Comparison of ENCODE assay signal across 8 cellular contexts in genomic region chr17:51165680-51166197, GRCh38. TPM values are rescaled to one million over a fixed set of nuclear protein-coding genes. Genes with fewer than 3 reads are reported as not detected.
DNase-seq lines count a peak whose midpoint lies in the region; ATAC-seq and TF ChIP-seq lines count a peak whose summit lies in the region.

No MANE protein-coding gene starts in this region.

- H3K79me2 ChIP-seq in DND-41 (ENCODE audit: insufficient read depth, low read length) (peaks cover 33% of the 10 kb centered on the region), OCI-LY3 (ENCODE audit: low read length) (peaks cover 38% of the 10 kb centered on the region)

- H3K9me3 Mint-ChIP-seq in type B pancreatic cell = no peaks in the 10 kb centered on the region

- no peaks in the 10 kb centered on the region for H3K27me3 Mint-ChIP-seq in type B pancreatic cell

- H2AFZ ChIP-seq in DND-41 (ENCODE audit: low read depth, low read length) (peak overlapping the region; percentile 97), OCI-LY3 (ENCODE audit: low read depth, low read length) (peak overlapping the region; percentile 73; the same call in 1 of the 2 replicates)

- peaks cover 20% of the 10 kb centered on the region for H3K36me3 Mint-ChIP-seq in type B pancreatic cell

- H3K4me2 ChIP-seq in DND-41 (ENCODE audit: insufficient read depth, low read length) (peak overlapping the region; percentile 89), OCI-LY3 (ENCODE audit: low read length) (peak overlapping the region; percentile 98)

- H3K9ac ChIP-seq in DND-41 (ENCODE audit: low read depth, low read length) (peak overlapping the region; percentile 96), OCI-LY3 (ENCODE audit: low read length) (peak overlapping the region; percentile 82)

- 16 to 21% methylated on average over 20 to 21 of the region's 21 CpGs for WGBS in lung, 2 donors

- H3K27ac Mint-ChIP-seq in type B pancreatic cell = peak overlapping the region; percentile 94

- H3K4me1 Mint-ChIP-seq in type B pancreatic cell (ENCODE audit: unreplicated experiment) = peaks cover 20% of the 10 kb centered on the region

- H3K4me3 ChIP-seq in DND-41 (ENCODE audit: low read depth in 1 of 2, low read length in 2 of 2) (peak overlapping the region; percentile 82 to 96; a peak in 3 of 4 replicates), HAP-1 (peak overlapping the region; percentile 94), OCI-LY3 (ENCODE audit: low read length) (peak overlapping the region; percentile 81), lung (peak overlapping the region; percentile 33)

- H3K27me3 ChIP-seq in DND-41 (ENCODE audit: insufficient read depth, low read length, poor library complexity) (no peaks in the 10 kb centered on the region), HAP-1 (ENCODE audit: low read depth) (no peaks in the 10 kb centered on the region), OCI-LY3 (ENCODE audit: low read depth, low read length) (no peaks in the 10 kb centered on the region), lung (ENCODE audit: control insufficient read depth, insufficient read depth) (no peaks in the 10 kb centered on the region)

- H3K4me1 ChIP-seq in DND-41 (ENCODE audit: insufficient read depth, low read length) (peaks cover 30% of the 10 kb centered on the region), HAP-1 (peaks cover 13% of the 10 kb centered on the region), OCI-LY3 (ENCODE audit: low read length) (peaks cover 15% of the 10 kb centered on the region), lung (ENCODE audit: control insufficient read depth in 2 of 2, insufficient read depth in 2 of 2, low read length in 2 of 2) (peaks cover 0 to 6% of the 10 kb centered on the region in 2 donors)

- H3K9me3 ChIP-seq in DND-41 (ENCODE audit: insufficient read depth, low read length, severe bottlenecking) (no peaks in the 10 kb centered on the region), HAP-1 (no peaks in the 10 kb centered on the region), OCI-LY3 (ENCODE audit: insufficient read depth, low read length) (no peaks in the 10 kb centered on the region), lung (ENCODE audit: control insufficient read depth in 2 of 2, insufficient read depth in 1 of 2, low read length in 1 of 2) (no peaks in the 10 kb centered on the region)

- peak; percentile 38 for DNase-seq in DND-41
- DNase-seq in HAP-1 (ENCODE audit: low spot score in 2 of 2) = peak in 1 of 2 experiments; percentile 35
- DNase-seq in cerebellar cortex (ENCODE audit: low spot score) = peak; percentile 59
- no peak for DNase-seq in lung (ENCODE audit: low spot score)
- DNase-seq in type B pancreatic cell (ENCODE audit: extremely low spot score, unreplicated experiment) = no peak
- no peak for DNase-seq in central memory CD4-positive, alpha-beta T cell
- DNase-seq in globus pallidus (ENCODE audit: low spot score) = no peak

- H3K27ac ChIP-seq in DND-41 (ENCODE audit: low read length) = peak overlapping the region; percentile 87
- H3K27ac ChIP-seq in OCI-LY3 (ENCODE audit: low read length) = peak overlapping the region; percentile 71
- H3K27ac ChIP-seq in lung (ENCODE audit: low read depth in 1 of 2, low read length in 1 of 2) = peak overlapping the region; percentile 78 to 93

- TF ChIP-seq CTCF in DND-41 (IDR thresholded peaks at IDR 0.05; ENCODE audit: borderline replicate concordance, extremely low read depth, low read length, poor library complexity, severe bottlenecking) (no peak), OCI-LY3 (IDR thresholded peaks at IDR 0.05; ENCODE audit: low read depth, low read length) (no peak), lung (IDR thresholded peaks at IDR 0.05; ENCODE audit: control extremely low read depth, extremely low read depth) (no peak), type B pancreatic cell (conservative IDR thresholded peaks at IDR 0.05) (no peak)

- H4K20me1 ChIP-seq in DND-41 (ENCODE audit: insufficient read depth, low read length) (peaks cover 17% of the 10 kb centered on the region; the same call in 1 of the 2 replicates), OCI-LY3 (ENCODE audit: insufficient read depth, low read length) (no peaks in the 10 kb centered on the region)

- H3K36me3 ChIP-seq in DND-41 (ENCODE audit: insufficient read depth, low read length) (peaks cover 55% of the 10 kb centered on the region), HAP-1 (replicated peaks) (peaks cover 70% of the 10 kb centered on the region), OCI-LY3 (replicated peaks; ENCODE audit: low read depth, low read length) (peaks cover 36% of the 10 kb centered on the region), lung (ENCODE audit: control insufficient read depth in 2 of 2, insufficient read depth in 2 of 2, low read length in 2 of 2) (peaks cover 17 to 28% of the 10 kb centered on the region in 2 donors)

- ATAC-seq in DND-41 (ENCODE audit: insufficient read depth, low read depth) (peak; percentile 5), lung (ENCODE audit: insufficient read depth, low FRiP score) (no peak)

- H3K4me3 Mint-ChIP-seq in type B pancreatic cell = peak overlapping the region; percentile 94

- in situ Hi-C loops in HAP-1 (cut with MboI; ENCODE audit: low sequenced_read_pairs) = no loop called here

RNA-seq across cellular contexts. Expression of gene NME2, which starts 0.5 kb away (rescaled TPM):
- total RNA-seq in lung (100 to 1,000 TPM in 1 of 2 donors, 10 to 100 TPM in 1; 90.2 to 563 TPM), type B pancreatic cell (ENCODE audit: low replicate concordance) (481 and 483 TPM in 2 replicates)
- polyA plus RNA-seq in lung = 100 to 1,000 TPM; 753 to 777 TPM

RNA-seq across cellular contexts. Expression of gene NME1, which starts 12.4 kb away (rescaled TPM):
- total RNA-seq in lung = 100 to 1,000 TPM in 1 of 2 donors, 10 to 100 TPM in 1; 14.6 to 105 TPM
- 100 to 1,000 TPM; 182 to 201 TPM for polyA plus RNA-seq in lung
- 143 and 163 TPM in 2 replicates for total RNA-seq in type B pancreatic cell (ENCODE audit: low replicate concordance)

RNA-seq across cellular contexts. Expression of gene SPAG9, which starts 45.1 kb away (rescaled TPM):
- 100 to 1,000 TPM in 1 of 2 donors, 10 to 100 TPM in 1; 96.4 to 174 TPM for total RNA-seq in lung
- polyA plus RNA-seq in lung = 10 to 100 TPM; 37.2 to 54.0 TPM
- 73.2 and 82.9 TPM in 2 replicates for total RNA-seq in type B pancreatic cell (ENCODE audit: low replicate concordance)

Comparison
In these comparisons a context has a peak if more than half of its experiments do, and no peak if none do; other contexts are left out.
1. DNase-seq: peak in DND-41 (single experiment) and cerebellar cortex (single experiment); none in lung (single experiment), type B pancreatic cell (single experiment), central memory CD4-positive, alpha-beta T cell (single experiment) and globus pallidus (single experiment).
2. H3K4me3 ChIP-seq: peak in every context shown above with its lines; median percentile 94 in HAP-1; 89 in DND-41; 81 in OCI-LY3; 33 in lung.
3. Peak in every context shown above with its lines, with median percentiles within 50 percentile points of each other: H3K27ac ChIP-seq.